ENCODE assay signal across 1 cellular context in genomic region chr2:69828913-69829242, GRCh38.
A peak's percentile ranks its signal among the peaks of the same experiment; 100 is the strongest.
TF ChIP-seq lines count a peak whose summit lies in the region.

No MANE protein-coding gene starts in this region.

TF ChIP-seq in HepG2, 621 proteins besides CTCF, POLR2A, EP300 and RAD21 (continued from another document):
- TF ChIP-seq, protein P1, sequence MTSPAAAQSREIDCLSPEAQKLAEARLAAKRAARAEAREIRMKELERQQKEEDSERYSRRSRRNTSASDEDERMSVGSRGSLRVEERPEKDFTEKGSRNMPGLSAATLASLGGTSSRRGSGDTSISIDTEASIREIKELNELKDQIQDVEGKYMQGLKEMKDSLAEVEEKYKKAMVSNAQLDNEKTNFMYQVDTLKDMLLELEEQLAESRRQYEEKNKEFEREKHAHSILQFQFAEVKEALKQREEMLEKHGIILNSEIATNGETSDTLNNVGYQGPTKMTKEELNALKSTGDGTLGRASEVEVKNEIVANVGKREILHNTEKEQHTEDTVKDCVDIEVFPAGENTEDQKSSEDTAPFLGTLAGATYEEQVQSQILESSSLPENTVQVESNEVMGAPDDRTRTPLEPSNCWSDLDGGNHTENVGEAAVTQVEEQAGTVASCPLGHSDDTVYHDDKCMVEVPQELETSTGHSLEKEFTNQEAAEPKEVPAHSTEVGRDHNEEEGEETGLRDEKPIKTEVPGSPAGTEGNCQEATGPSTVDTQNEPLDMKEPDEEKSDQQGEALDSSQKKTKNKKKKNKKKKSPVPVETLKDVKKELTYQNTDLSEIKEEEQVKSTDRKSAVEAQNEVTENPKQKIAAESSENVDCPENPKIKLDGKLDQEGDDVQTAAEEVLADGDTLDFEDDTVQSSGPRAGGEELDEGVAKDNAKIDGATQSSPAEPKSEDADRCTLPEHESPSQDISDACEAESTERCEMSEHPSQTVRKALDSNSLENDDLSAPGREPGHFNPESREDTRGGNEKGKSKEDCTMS (CRISPR knock-in tag; conservative IDR thresholded peaks at IDR 0.05): no peak; the same call in 1 of the 2 replicates
- TF ChIP-seq HNF4A (CRISPR knock-in tag; IDR thresholded peaks at IDR 0.05): no peak
- 0 out of 2 replicates have a peak, but pooled peaks have one; percentile 35 for TF ChIP-seq TP53 (CRISPR knock-in tag; conservative IDR thresholded peaks at IDR 0.05)
- TF ChIP-seq CHD4 (IDR thresholded peaks at IDR 0.05; ENCODE audit: borderline replicate concordance, low read length): no peak
- TF ChIP-seq ZNF615 (CRISPR knock-in tag; IDR thresholded peaks at IDR 0.05; ENCODE audit: borderline replicate concordance): 0 out of 2 replicates have a peak, but pooled peaks have one; percentile 69
- TF ChIP-seq ZNF20 (CRISPR knock-in tag; IDR thresholded peaks at IDR 0.05): no peak
- no peak for TF ChIP-seq REL (CRISPR knock-in tag; conservative IDR thresholded peaks at IDR 0.05)
- no peak for TF ChIP-seq ZNF484 (CRISPR knock-in tag; IDR thresholded peaks at IDR 0.05; ENCODE audit: borderline replicate concordance, low read depth)
- no peak for TF ChIP-seq ZNF431 (CRISPR knock-in tag; IDR thresholded peaks at IDR 0.05; ENCODE audit: borderline replicate concordance, low read depth)
- 0 out of 2 replicates have a peak, but pooled peaks have one; percentile 4 for TF ChIP-seq ZKSCAN5 (CRISPR knock-in tag; IDR thresholded peaks at IDR 0.05)
- 0 out of 2 replicates have a peak, but pooled peaks have one; percentile 24 for TF ChIP-seq AHDC1 (CRISPR knock-in tag; IDR thresholded peaks at IDR 0.05; ENCODE audit: borderline replicate concordance)
- 0 out of 2 replicates have a peak, but pooled peaks have one; percentile 27 for TF ChIP-seq ZNF879 (CRISPR knock-in tag; IDR thresholded peaks at IDR 0.05)
- TF ChIP-seq PRDM15 (CRISPR knock-in tag; IDR thresholded peaks at IDR 0.05): 0 out of 2 replicates have a peak, but pooled peaks have one; percentile 3
- TF ChIP-seq TRIM22 (IDR thresholded peaks at IDR 0.05): no peak
- TF ChIP-seq, protein P2, sequence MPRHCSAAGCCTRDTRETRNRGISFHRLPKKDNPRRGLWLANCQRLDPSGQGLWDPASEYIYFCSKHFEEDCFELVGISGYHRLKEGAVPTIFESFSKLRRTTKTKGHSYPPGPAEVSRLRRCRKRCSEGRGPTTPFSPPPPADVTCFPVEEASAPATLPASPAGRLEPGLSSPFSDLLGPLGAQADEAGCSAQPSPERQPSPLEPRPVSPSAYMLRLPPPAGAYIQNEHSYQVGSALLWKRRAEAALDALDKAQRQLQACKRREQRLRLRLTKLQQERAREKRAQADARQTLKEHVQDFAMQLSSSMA (CRISPR knock-in tag; IDR thresholded peaks at IDR 0.05): no peak
- no peak for TF ChIP-seq IRF9 (CRISPR knock-in tag; IDR thresholded peaks at IDR 0.05; ENCODE audit: borderline replicate concordance)
- TF ChIP-seq NFIC (IDR thresholded peaks at IDR 0.05; ENCODE audit: low read length): peak; percentile 9; the same call in 1 of the 2 replicates
- no peak for TF ChIP-seq DMAP1 (CRISPR knock-in tag; IDR thresholded peaks at IDR 0.05)
TF ChIP-seq in HepG2: peak in this region for 13.
